Comparison of ENCODE assay signal across 23 cellular contexts in genomic region chr3:174333640-174334039, GRCh38.
A peak's percentile ranks its signal among the peaks of the same experiment; 100 is the strongest.
DNase-seq lines count a peak whose midpoint lies in the region; ATAC-seq lines count a peak whose summit lies in the region.
"Had no signal": no experiment of that assay in that cellular context is flagged by ENCODE, and none has a peak within 500 bp of the region (broad histone marks: within the 10 kb centered on the region; RNA-seq: fewer than 3 reads in every experiment).

No MANE protein-coding gene starts in this region.

- H3K36me3 Mint-ChIP-seq in activated CD4-positive, alpha-beta memory T cell treated with anti-CD3 and anti-CD28 coated beads for 36 hours = no peaks in the 10 kb centered on the region

- CTCF ChIA-PET in activated CD4-positive, alpha-beta memory T cell treated with anti-CD3 and anti-CD28 coated beads for 36 hours (lab: Charles Lee) = no interaction called here

- no peak overlapping the region for H3K4me3 Mint-ChIP-seq in activated CD4-positive, alpha-beta memory T cell treated with anti-CD3 and anti-CD28 coated beads for 36 hours
- H3K4me3 Mint-ChIP-seq: central memory CD8-positive, alpha-beta T cell; effector memory CD8-positive, alpha-beta T cell; T-helper 1 cell treated with Interleukin-12 subunit alpha and Interleukin-12 subunit beta and Interleukin-4 antibody, amounts not matched to agents 30 μg/mL and 1 μg/mL, for 36 hours had no signal

- no peak for ATAC-seq in GM18868 (IDR thresholded peaks at IDR 0.05; ENCODE audit: unreplicated experiment)
- ATAC-seq: effector memory CD8-positive, alpha-beta T cell; K562; pancreas; Right ventricle myocardium inferior; SK-N-SH treated with all-trans-retinoic acid at 6 μM for 48 hours had no signal

- peaks cover 4% of the 10 kb centered on the region for H3K9me3 Mint-ChIP-seq in activated CD4-positive, alpha-beta memory T cell treated with anti-CD3 and anti-CD28 coated beads for 36 hours

- POLR2A ChIA-PET in activated CD4-positive, alpha-beta memory T cell treated with anti-CD3 and anti-CD28 coated beads for 36 hours (lab: Charles Lee) = no interaction called here

- no peaks in the 10 kb centered on the region for H3K4me1 Mint-ChIP-seq in activated CD4-positive, alpha-beta memory T cell treated with anti-CD3 and anti-CD28 coated beads for 36 hours (ENCODE audit: low read depth)
- H3K4me1 Mint-ChIP-seq: central memory CD8-positive, alpha-beta T cell had no signal

- no peaks in the 10 kb centered on the region for H3K27me3 Mint-ChIP-seq in activated CD4-positive, alpha-beta memory T cell treated with anti-CD3 and anti-CD28 coated beads for 36 hours
- H3K27me3 Mint-ChIP-seq: central memory CD8-positive, alpha-beta T cell; effector memory CD8-positive, alpha-beta T cell had no signal

- H3K27ac Mint-ChIP-seq in activated CD4-positive, alpha-beta memory T cell treated with anti-CD3 and anti-CD28 coated beads for 36 hours = no peak overlapping the region
- H3K27ac Mint-ChIP-seq: effector memory CD8-positive, alpha-beta T cell; T-helper 1 cell treated with Interleukin-12 subunit alpha and Interleukin-12 subunit beta and Interleukin-4 antibody, amounts not matched to agents 30 μg/mL and 1 μg/mL, for 36 hours had no signal

- intact Hi-C loops in activated CD4-positive, alpha-beta memory T cell treated with anti-CD3 and anti-CD28 coated beads for 36 hours (cut with micrococcal nuclease) = no loop called here

- DNase-seq in DMS79 (lab: John Stamatoyannopoulos, UW) = peak; percentile 0
- DNase-seq in DMS79 treated with DMSO at 0.1 percent for 48 hours (lab: John Stamatoyannopoulos, UW) = no peak
- peak; percentile 89 for DNase-seq in NCI-H2029 treated with DMSO at 0.1 percent for 48 hours (lab: John Stamatoyannopoulos, UW)
- peak; percentile 63 for DNase-seq in NCI-H345 treated with DMSO at 0.1 percent for 48 hours (lab: John Stamatoyannopoulos, UW; ENCODE audit: unreplicated experiment)
- DNase-seq in myocyte (ENCODE audit: low read depth) = peak; percentile 39
- no peak for DNase-seq in stimulated activated CD4-positive, alpha-beta T cell treated with anti-CD3 and anti-CD28 coated beads, Interleukin-4, amount 100 ng/mL, for 1 hour
- DNase-seq in activated CD4-positive, alpha-beta memory T cell treated with anti-CD3 and anti-CD28 coated beads for 36 hours = no peak
- DNase-seq: activated CD4-positive, CD25-positive, alpha-beta regulatory T cell; activated naive CD4-positive, alpha-beta T cell treated with Interleukin-2 at 50 U/mL for 16 hours; effector memory CD8-positive, alpha-beta T cell; erythroblast; mammary epithelial cell; MM.1S; NCI-H1436 treated with DMSO at 0.1 percent for 48 hours; pancreas; retina; stimulated activated naive CD4-positive, alpha-beta T cell had no signal

Comparison
In these comparisons a context has a peak if more than half of its experiments do, and no peak if none do; other contexts are left out.
1. DNase-seq: peak in DMS79 (single experiment), NCI-H2029 treated with DMSO at 0.1 percent for 48 hours (single experiment), NCI-H345 treated with DMSO at 0.1 percent for 48 hours (single experiment) and myocyte (single experiment); none in DMS79 treated with DMSO at 0.1 percent for 48 hours (single experiment), stimulated activated CD4-positive, alpha-beta T cell treated with anti-CD3 and anti-CD28 coated beads, Interleukin-4, amount 100 ng/mL, for 1 hour (single experiment) and activated CD4-positive, alpha-beta memory T cell treated with anti-CD3 and anti-CD28 coated beads for 36 hours (single experiment).